Comparison of ENCODE assay signal across 8 cellular contexts in genomic region chr12:11761869-11762567, GRCh38.
DNase-seq lines count a peak whose midpoint lies in the region; ATAC-seq and TF ChIP-seq lines count a peak whose summit lies in the region.

No MANE protein-coding gene starts in this region.

- peak; percentile 43 for ATAC-seq in GM19467 (IDR thresholded peaks at IDR 0.05; ENCODE audit: unreplicated experiment)
- peak; percentile 45 for ATAC-seq in HG03175 (IDR thresholded peaks at IDR 0.05; ENCODE audit: unreplicated experiment)
- no peak for ATAC-seq in activated CD4-positive, CD25-positive, alpha-beta regulatory T cell treated with anti-CD3 and anti-CD28 coated beads, Interleukin-2, amount 50 U/mL, for 24 hours

- no peaks in the 10 kb centered on the region for H3K4me1 ChIP-seq in prostate gland (replicated peaks)

- H3K36me3 ChIP-seq in prostate gland = no peaks in the 10 kb centered on the region

- H3K4me3 ChIP-seq in GM12865 (ENCODE audit: low read depth, low read length) = peak overlapping the region; percentile 40
- no peak overlapping the region for H3K4me3 ChIP-seq in prostate gland

- TF ChIP-seq CTCF in GM12865 (IDR thresholded peaks at IDR 0.05; ENCODE audit: insufficient read depth, low read depth, low read length, missing control alignments) (no peak), prostate gland (IDR thresholded peaks at IDR 0.05) (no peak)

- WGBS in prostate gland = 69% methylated on average over 8 of the region's 8 CpGs

- intact Hi-C loops in prostate gland (cut with DNase I) = no loop called here

- H3K27ac ChIP-seq in prostate gland = peak overlapping the region in 1 of 2 donors; percentile 60

- H3K27me3 ChIP-seq in prostate gland (replicated peaks; ENCODE audit: insufficient read depth) = no peaks in the 10 kb centered on the region

- TF ChIP-seq POLR2A in prostate gland (IDR thresholded peaks at IDR 0.05) = no peak

- H3K9me3 ChIP-seq in prostate gland = no peaks in the 10 kb centered on the region

- peak; percentile 98 for DNase-seq in GM12865 (ENCODE audit: low read depth)
- DNase-seq in glomerular visceral epithelial cell (ENCODE audit: extremely low spot score) = peak; percentile 42
- DNase-seq in COLO668 (lab: John Stamatoyannopoulos, UW; ENCODE audit: unreplicated experiment) = no peak
- no peak for DNase-seq in stimulated activated CD4-positive, alpha-beta T cell treated with anti-CD3 and anti-CD28 coated beads, Interleukin-2, amount 100 ng/mL, for 48 hours
- DNase-seq in prostate gland (ENCODE audit: low spot score) = no peak

Comparison
In these comparisons a context has a peak if more than half of its experiments do, and no peak if none do; other contexts are left out.
1. DNase-seq: peak in GM12865 (single experiment) and glomerular visceral epithelial cell (single experiment); none in COLO668 (single experiment), stimulated activated CD4-positive, alpha-beta T cell treated with anti-CD3 and anti-CD28 coated beads, Interleukin-2, amount 100 ng/mL, for 48 hours (0 of 2) and prostate gland (single experiment).
2. ATAC-seq: peak in GM19467 (single experiment) and HG03175 (single experiment); none in activated CD4-positive, CD25-positive, alpha-beta regulatory T cell treated with anti-CD3 and anti-CD28 coated beads, Interleukin-2, amount 50 U/mL, for 24 hours (0 of 2).